ENCODE assay signal across 12 cellular contexts in genomic region chr5:159104759-159105317, GRCh38. TPM values are rescaled to one million over a fixed set of nuclear protein-coding genes. Genes with fewer than 3 reads are reported as not detected.
DNase-seq lines count a peak whose midpoint lies in the region; ATAC-seq and TF ChIP-seq lines count a peak whose summit lies in the region.
"Had no signal": no experiment of that assay in that cellular context is flagged by ENCODE, and none has a peak within 500 bp of the region (broad histone marks: within the 10 kb centered on the region; RNA-seq: fewer than 3 reads in every experiment).

No MANE protein-coding gene starts in this region.

- H3K4me1 Mint-ChIP-seq in activated CD4-positive, alpha-beta T cell treated with anti-CD3 and anti-CD28 coated beads, Interleukin-2, amount 10 ng/mL, durations not matched to agents 7 days and 5 days: peaks cover 32% of the 10 kb centered on the region
- peaks cover 47% of the 10 kb centered on the region for H3K4me1 Mint-ChIP-seq in memory B cell
- peaks cover 64% of the 10 kb centered on the region for H3K4me1 Mint-ChIP-seq in stimulated activated memory B cell treated with anti-CD40 and anti-IgM and Interleukin-4, amounts not matched to agents 10 μg/mL and 1 μg/mL and 100 μg/mL, for 72 hours

- no peak overlapping the region for H3K4me3 Mint-ChIP-seq in activated CD4-positive, alpha-beta T cell treated with anti-CD3 and anti-CD28 coated beads, Interleukin-2, amount 10 ng/mL, durations not matched to agents 7 days and 5 days
- H3K4me3 Mint-ChIP-seq in memory B cell: peak overlapping the region; percentile 91
- H3K4me3 Mint-ChIP-seq in stimulated activated memory B cell treated with anti-CD40 and anti-IgM and Interleukin-4, amounts not matched to agents 10 μg/mL and 1 μg/mL and 100 μg/mL, for 72 hours: peak overlapping the region; percentile 95

- no peak for DNase-seq in activated CD4-positive, alpha-beta T cell treated with anti-CD3 and anti-CD28 coated beads, Interleukin-2, amount 10 ng/mL, durations not matched to agents 7 days and 5 days
- no peak for DNase-seq in activated CD4-positive, alpha-beta T cell treated with anti-CD3 and anti-CD28 coated beads for 48 hours
- DNase-seq in astrocyte of the cerebellum (ENCODE audit: low read depth) (no peak), memory B cell (ENCODE audit: low spot score in 2 of 2) (peak in 1 of 2 donors; percentile 44), kidney glomerular epithelial cell (lab: John Stamatoyannopoulos, UW) (no peak)
- DNase-seq: activated CD4-positive, alpha-beta T cell treated with anti-CD3 and anti-CD28 coated beads, Interleukin-2, amount 10 ng/mL, durations not matched to agents 24 days and 14 days; central memory CD4-positive, alpha-beta T cell; COR-L47; transverse colon had no signal

- H3K27ac Mint-ChIP-seq in activated CD4-positive, alpha-beta T cell treated with anti-CD3 and anti-CD28 coated beads, Interleukin-2, amount 10 ng/mL, durations not matched to agents 7 days and 5 days: peak overlapping the region; percentile 5
- H3K27ac Mint-ChIP-seq in memory B cell: peak overlapping the region; percentile 95
- H3K27ac Mint-ChIP-seq in stimulated activated memory B cell treated with anti-CD40 and anti-IgM and Interleukin-4, amounts not matched to agents 10 μg/mL and 1 μg/mL and 100 μg/mL, for 72 hours: peak overlapping the region; percentile 98
- H3K27ac Mint-ChIP-seq: activated CD4-positive, alpha-beta T cell treated with anti-CD3 and anti-CD28 coated beads, Interleukin-2, amount 10 ng/mL, durations not matched to agents 24 days and 14 days had no signal

- TF ChIP-seq CTCF in astrocyte of the cerebellum (IDR thresholded peaks at IDR 0.05; ENCODE audit: low read depth, low read length, missing control alignments): no peak

- in situ Hi-C loops in astrocyte of the cerebellum (cut with HindIII; ENCODE audit: low sequenced_read_pairs): no loop called here

- peak; percentile 11 for ATAC-seq in memory B cell (ENCODE audit: low read depth)
- ATAC-seq in stimulated activated memory B cell treated with anti-CD40 and anti-IgM and Interleukin-4, amounts not matched to agents 10 μg/mL and 1 μg/mL and 100 μg/mL, for 72 hours: no peak
- no peak for ATAC-seq in HG02870 (IDR thresholded peaks at IDR 0.05; ENCODE audit: unreplicated experiment)
- no peak for ATAC-seq in GM19452 (IDR thresholded peaks at IDR 0.05; ENCODE audit: unreplicated experiment)

- H3K36me3 Mint-ChIP-seq in activated CD4-positive, alpha-beta T cell treated with anti-CD3 and anti-CD28 coated beads, Interleukin-2, amount 10 ng/mL, durations not matched to agents 7 days and 5 days (ENCODE audit: low read depth): peaks cover 2% of the 10 kb centered on the region
- H3K36me3 Mint-ChIP-seq in memory B cell: peaks cover 2% of the 10 kb centered on the region
- H3K36me3 Mint-ChIP-seq in stimulated activated memory B cell treated with anti-CD40 and anti-IgM and Interleukin-4, amounts not matched to agents 10 μg/mL and 1 μg/mL and 100 μg/mL, for 72 hours: peaks cover 5% of the 10 kb centered on the region

- H3K4me3 ChIP-seq in astrocyte of the cerebellum (ENCODE audit: low read depth, low read length): peak overlapping the region; percentile 30
- H3K4me3 ChIP-seq: transverse colon had no signal

- POLR2A ChIA-PET in activated CD4-positive, alpha-beta T cell treated with anti-CD3 and anti-CD28 coated beads, Interleukin-2, amount 10 ng/mL, durations not matched to agents 7 days and 5 days (lab: Charles Lee): no interaction called here

- peaks cover 74% of the 10 kb centered on the region for H3K27me3 Mint-ChIP-seq in activated CD4-positive, alpha-beta T cell treated with anti-CD3 and anti-CD28 coated beads, Interleukin-2, amount 10 ng/mL, durations not matched to agents 7 days and 5 days
- H3K27me3 Mint-ChIP-seq in memory B cell: no peaks in the 10 kb centered on the region
- H3K27me3 Mint-ChIP-seq in stimulated activated memory B cell treated with anti-CD40 and anti-IgM and Interleukin-4, amounts not matched to agents 10 μg/mL and 1 μg/mL and 100 μg/mL, for 72 hours: no peaks in the 10 kb centered on the region

- no peaks in the 10 kb centered on the region for H3K9me3 Mint-ChIP-seq in activated CD4-positive, alpha-beta T cell treated with anti-CD3 and anti-CD28 coated beads, Interleukin-2, amount 10 ng/mL, durations not matched to agents 7 days and 5 days
- no peaks in the 10 kb centered on the region for H3K9me3 Mint-ChIP-seq in memory B cell
- no peaks in the 10 kb centered on the region for H3K9me3 Mint-ChIP-seq in stimulated activated memory B cell treated with anti-CD40 and anti-IgM and Interleukin-4, amounts not matched to agents 10 μg/mL and 1 μg/mL and 100 μg/mL, for 72 hours
- H3K9me3 Mint-ChIP-seq: activated CD4-positive, alpha-beta T cell treated with anti-CD3 and anti-CD28 coated beads, Interleukin-2, amount 10 ng/mL, durations not matched to agents 24 days and 14 days had no signal

- CTCF ChIA-PET in activated CD4-positive, alpha-beta T cell treated with anti-CD3 and anti-CD28 coated beads, Interleukin-2, amount 10 ng/mL, durations not matched to agents 7 days and 5 days (lab: Charles Lee): interaction anchor here (0.6 to 5.3 kb wide), 2 partner anchors 13 to 408 kb away, joined by 3 to 64 read pairs; no protein-coding TSS in a partner anchor

RNA-seq across cellular contexts. Expression of gene EBF1, which starts 5.1 kb away (rescaled TPM):
- total RNA-seq in activated CD4-positive, alpha-beta T cell treated with anti-CD3 and anti-CD28 coated beads, Interleukin-2, amount 10 ng/mL, durations not matched to agents 7 days and 5 days: under 1 TPM; 0.21 to 0.64 TPM
- total RNA-seq: activated CD4-positive, alpha-beta T cell treated with anti-CD3 and anti-CD28 coated beads, Interleukin-2, amount 10 ng/mL, durations not matched to agents 24 days and 14 days had no signal

Comparison
In these comparisons a context has a peak if more than half of its experiments do, and no peak if none do; other contexts are left out.
1. H3K27ac Mint-ChIP-seq: peak in every context shown above with its lines; median percentile 98 in stimulated activated memory B cell treated with anti-CD40 and anti-IgM and Interleukin-4, amounts not matched to agents 10 μg/mL and 1 μg/mL and 100 μg/mL, for 72 hours; 95 in memory B cell; 5 in activated CD4-positive, alpha-beta T cell treated with anti-CD3 and anti-CD28 coated beads, Interleukin-2, amount 10 ng/mL, durations not matched to agents 7 days and 5 days.